Comparison of ENCODE assay signal across 8 cellular contexts in the genomic region with DNA sequence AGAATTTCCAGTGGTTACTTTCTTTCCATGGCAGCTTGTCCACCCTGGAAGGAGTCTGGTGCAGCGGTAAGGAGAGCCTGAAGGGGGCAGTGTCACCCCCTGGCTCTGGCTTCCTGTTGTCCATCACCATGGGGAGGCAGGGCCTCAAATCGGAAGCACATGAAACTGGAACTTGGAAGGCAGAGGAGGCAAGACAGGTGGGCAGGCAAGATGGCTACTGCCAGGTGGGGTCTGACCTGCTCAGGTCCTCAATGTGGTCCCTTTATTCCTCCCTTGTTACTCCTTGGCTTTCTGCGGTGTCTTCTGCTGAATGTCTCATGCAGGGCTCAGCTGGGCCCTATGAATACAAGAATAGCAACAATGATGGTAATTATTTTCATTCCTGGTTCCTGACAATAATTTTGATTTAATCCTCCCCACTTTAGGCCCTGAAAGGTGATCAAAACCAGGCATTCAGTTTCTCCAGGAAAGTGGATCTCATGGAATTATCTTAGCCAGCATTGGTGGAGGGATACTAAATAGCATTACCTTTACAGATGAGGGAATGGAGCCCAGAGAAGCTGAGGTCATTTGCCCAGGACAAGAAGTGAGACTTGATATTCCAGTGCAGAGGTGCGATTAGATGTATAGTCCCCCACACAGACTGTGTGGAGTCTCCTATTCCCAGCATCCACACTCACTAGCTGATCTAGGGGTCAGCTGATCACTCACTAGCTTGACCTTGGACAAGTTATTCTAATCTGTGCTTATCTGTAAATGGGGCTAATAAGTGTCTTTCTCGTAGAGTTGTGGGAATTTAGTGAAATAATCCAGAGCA. TPM values are rescaled to one million over a fixed set of nuclear protein-coding genes. Genes with fewer than 3 reads are reported as not detected.
DNase-seq lines count a peak whose midpoint lies in the region; ATAC-seq and TF ChIP-seq lines count a peak whose summit lies in the region.

No MANE protein-coding gene starts in this region.

- H3K56ac ChIP-seq in mesendoderm (ENCODE audit: low read length) = no peak overlapping the region

- H3K4me3 ChIP-seq in cardiac muscle cell (no peak overlapping the region), mesendoderm (ENCODE audit: low read length) (no peak overlapping the region), ascending aorta (no peak overlapping the region), gastroesophageal sphincter (no peak overlapping the region)

- CTCF ChIA-PET in activated naive CD4-positive, alpha-beta T cell treated with anti-CD3 and anti-CD28 coated beads, Interleukin-2, amount 10 ng/mL, durations not matched to agents 7 days and 5 days (lab: Charles Lee) = interaction anchor here (0.6 to 5.1 kb wide), 12 partner anchors 8 to 120 kb away, joined by 3 to 31 read pairs (median 4); no protein-coding TSS in a partner anchor

- no peak overlapping the region for H2BK15ac ChIP-seq in mesendoderm (replicated peaks; ENCODE audit: low read depth)

- H3K4me1 ChIP-seq in cardiac muscle cell (ENCODE audit: low read depth) = no peaks in the 10 kb centered on the region
- H3K4me1 ChIP-seq in mesendoderm (ENCODE audit: control insufficient read depth, low read depth, low read length) = peaks cover 1% of the 10 kb centered on the region
- H3K4me1 ChIP-seq in ascending aorta = no peaks in the 10 kb centered on the region
- H3K4me1 ChIP-seq in gastroesophageal sphincter = no peaks in the 10 kb centered on the region

- no peak overlapping the region for H3K4me2 ChIP-seq in mesendoderm (ENCODE audit: low read length)

- H3K27ac ChIP-seq in cardiac muscle cell (peak overlapping the region; percentile 53), mesendoderm (ENCODE audit: low read depth, low read length) (no peak overlapping the region), ascending aorta (no peak overlapping the region), gastroesophageal sphincter (no peak overlapping the region)

- H3K27me3 ChIP-seq in cardiac muscle cell (no peaks in the 10 kb centered on the region), mesendoderm (ENCODE audit: insufficient read depth, low read length, poor library complexity) (no peaks in the 10 kb centered on the region), ascending aorta (no peaks in the 10 kb centered on the region), gastroesophageal sphincter (no peaks in the 10 kb centered on the region)

- no peak for TF ChIP-seq EP300 in gastroesophageal sphincter (IDR thresholded peaks at IDR 0.05)

- no peak for TF ChIP-seq POLR2A in gastroesophageal sphincter (IDR thresholded peaks at IDR 0.05)

- no peak overlapping the region for H4K8ac ChIP-seq in mesendoderm (ENCODE audit: low read depth, low read length)

- no peak overlapping the region for H3K4ac ChIP-seq in mesendoderm (ENCODE audit: low read depth, low read length)

- WGBS in mesendoderm (ENCODE audit: extremely low coverage, insufficient coverage, low lambda C conversion rate) = no CpG with 5 or more reads among the region's 5 CpGs
- 82 to 93% methylated on average over 2 of the region's 5 CpGs for WGBS in gastroesophageal sphincter (ENCODE audit: low coverage in 1 of 2), 2 donors

- H3K79me1 ChIP-seq in mesendoderm (ENCODE audit: low read length) = no peaks in the 10 kb centered on the region

- no peak overlapping the region for H4K5ac ChIP-seq in mesendoderm (ENCODE audit: low read length)

- no peak overlapping the region for H3K23ac ChIP-seq in mesendoderm (ENCODE audit: low read length)

- H3K36me3 ChIP-seq in cardiac muscle cell (no peaks in the 10 kb centered on the region), mesendoderm (ENCODE audit: control insufficient read depth, insufficient read depth, low read length) (no peaks in the 10 kb centered on the region), ascending aorta (peaks cover 1 to 5% of the 10 kb centered on the region in 2 donors), gastroesophageal sphincter (peaks cover 0 to 28% of the 10 kb centered on the region in 2 donors)

- H3K9me3 ChIP-seq in cardiac muscle cell (ENCODE audit: low read depth) (no peaks in the 10 kb centered on the region), ascending aorta (no peaks in the 10 kb centered on the region), gastroesophageal sphincter (no peaks in the 10 kb centered on the region)

- no peak overlapping the region for H3K27ac Mint-ChIP-seq in activated naive CD4-positive, alpha-beta T cell treated with anti-CD3 and anti-CD28 coated beads, Interleukin-2, amount 10 ng/mL, durations not matched to agents 7 days and 5 days

- no peak overlapping the region for H3K4me3 Mint-ChIP-seq in activated naive CD4-positive, alpha-beta T cell treated with anti-CD3 and anti-CD28 coated beads, Interleukin-2, amount 10 ng/mL, durations not matched to agents 7 days and 5 days

- H3K18ac ChIP-seq in mesendoderm (ENCODE audit: low read length) = no peak overlapping the region

- peak; percentile 70 for TF ChIP-seq CTCF in cardiac muscle cell (IDR thresholded peaks at IDR 0.05; ENCODE audit: low read depth, low read length)
- TF ChIP-seq CTCF in ascending aorta (IDR thresholded peaks at IDR 0.05) = peak in 1 of 3 experiments; percentile 42
- peak in 1 of 4 experiments; percentile 35 for TF ChIP-seq CTCF in gastroesophageal sphincter (IDR thresholded peaks at IDR 0.05)

- no peaks in the 10 kb centered on the region for H3K27me3 Mint-ChIP-seq in activated naive CD4-positive, alpha-beta T cell treated with anti-CD3 and anti-CD28 coated beads, Interleukin-2, amount 10 ng/mL, durations not matched to agents 7 days and 5 days

- H3K79me2 ChIP-seq in mesendoderm (ENCODE audit: control insufficient read depth, insufficient read depth, low read length) = no peaks in the 10 kb centered on the region

- no peak overlapping the region for H2BK5ac ChIP-seq in mesendoderm (ENCODE audit: low read length)

- H3K9me3 Mint-ChIP-seq in activated naive CD4-positive, alpha-beta T cell treated with anti-CD3 and anti-CD28 coated beads, Interleukin-2, amount 10 ng/mL, durations not matched to agents 7 days and 5 days = no peaks in the 10 kb centered on the region

- peaks cover under 1% of the 10 kb centered on the region for H3K36me3 Mint-ChIP-seq in activated naive CD4-positive, alpha-beta T cell treated with anti-CD3 and anti-CD28 coated beads, Interleukin-2, amount 10 ng/mL, durations not matched to agents 7 days and 5 days

- no peak overlapping the region for H3K9ac ChIP-seq in mesendoderm (ENCODE audit: low read length)

- no peaks in the 10 kb centered on the region for H3K4me1 Mint-ChIP-seq in activated naive CD4-positive, alpha-beta T cell treated with anti-CD3 and anti-CD28 coated beads, Interleukin-2, amount 10 ng/mL, durations not matched to agents 7 days and 5 days

- no peak overlapping the region for H2AK5ac ChIP-seq in mesendoderm (ENCODE audit: low read length)

- no peak overlapping the region for H2BK120ac ChIP-seq in mesendoderm (ENCODE audit: low read depth, low read length)

- no peak for ATAC-seq in left ventricle myocardium superior
- ATAC-seq in gastroesophageal sphincter = no peak

- intact Hi-C loops in left ventricle myocardium superior (cut with micrococcal nuclease) = no loop called here
- intact Hi-C loops in ascending aorta (cut with DNase I) = no loop called here

- DNase-seq in cardiac muscle cell (ENCODE audit: low read depth in 1 of 2, low spot score in 1 of 2) (peak; percentile 51 to 62), left ventricle myocardium superior (no peak), M059J (ENCODE audit: low read depth) (peak; percentile 51), mesendoderm (peak; percentile 84), ascending aorta (ENCODE audit: low spot score in 2 of 2) (no peak)
- DNase-seq in activated naive CD4-positive, alpha-beta T cell treated with anti-CD3 and anti-CD28 coated beads, Interleukin-2, amount 10 ng/mL, durations not matched to agents 7 days and 5 days = peak; percentile 43
- DNase-seq in activated CD4-positive, CD25-positive, alpha-beta regulatory T cell treated with anti-CD3 and anti-CD28 coated beads, Interleukin-2, amount 50 U/mL, for 72 hours = no peak

RNA-seq across cellular contexts. Expression of gene SNAI1, which starts 17.6 kb away (rescaled TPM):
- total RNA-seq in cardiac muscle cell (6.3 and 13.4 TPM in 2 replicates), left ventricle myocardium superior (0.82 TPM), ascending aorta (64.4 TPM), gastroesophageal sphincter (1 to 10 TPM in 3 of 4 donors, under 1 TPM in 1; 0.79 to 2.6 (median 1.2) TPM)
- polyA plus RNA-seq in cardiac muscle cell = 7.8 and 12.7 TPM in 2 replicates
- total RNA-seq in M059J (2014; rRNA removed; shearing (Covaris generic)) = 8.4 and 10.6 TPM in 2 replicates
- polyA plus RNA-seq in mesendoderm (2013, experiment 1 of 2) = 23.6 TPM
- 20.7 TPM for polyA plus RNA-seq in mesendoderm (2013, experiment 2 of 2)

RNA-seq across cellular contexts. Expression of gene RNF114, which starts 29.0 kb away (rescaled TPM):
- 158 and 269 TPM in 2 replicates for total RNA-seq in cardiac muscle cell
- 53.0 and 90.3 TPM in 2 replicates for polyA plus RNA-seq in cardiac muscle cell
- 49.8 TPM for total RNA-seq in left ventricle myocardium superior
- 372 and 527 TPM in 2 replicates for total RNA-seq in M059J (2014; rRNA removed; shearing (Covaris generic))
- 60.4 TPM for polyA plus RNA-seq in mesendoderm (2013, experiment 1 of 2)
- 60.4 TPM for polyA plus RNA-seq in mesendoderm (2013, experiment 2 of 2)
- 77.0 TPM for total RNA-seq in ascending aorta
- total RNA-seq in gastroesophageal sphincter = 100 to 1,000 TPM in 2 of 4 donors, 10 to 100 TPM in 2; 80.3 to 109 (median 101) TPM

RNA-seq across cellular contexts. Expression of gene SPATA2, which starts 49.8 kb away (rescaled TPM):
- total RNA-seq in cardiac muscle cell (5.8 and 6.0 TPM in 2 replicates), left ventricle myocardium superior (8.5 TPM), ascending aorta (7.6 TPM), gastroesophageal sphincter (1 to 10 TPM; 2.7 to 7.2 (median 4.9) TPM)
- polyA plus RNA-seq in cardiac muscle cell = 9.4 and 9.5 TPM in 2 replicates
- 4.1 and 8.3 TPM in 2 replicates for total RNA-seq in M059J (2014; rRNA removed; shearing (Covaris generic))
- 10.0 TPM for polyA plus RNA-seq in mesendoderm (2013, experiment 1 of 2)
- polyA plus RNA-seq in mesendoderm (2013, experiment 2 of 2) = 9.6 TPM

Comparison
In these comparisons a context has a peak if more than half of its experiments do, and no peak if none do; other contexts are left out.
1. DNase-seq: peak in cardiac muscle cell (2 of 2), M059J (single experiment), activated naive CD4-positive, alpha-beta T cell treated with anti-CD3 and anti-CD28 coated beads, Interleukin-2, amount 10 ng/mL, durations not matched to agents 7 days and 5 days (single experiment) and mesendoderm (single experiment); none in left ventricle myocardium superior (single experiment), ascending aorta (0 of 2) and activated CD4-positive, CD25-positive, alpha-beta regulatory T cell treated with anti-CD3 and anti-CD28 coated beads, Interleukin-2, amount 50 U/mL, for 72 hours (single experiment).